ENCODE assay signal across 28 cellular contexts in genomic region chr6:84556541-84557335, GRCh38.
DNase-seq lines count a peak whose midpoint lies in the region; ATAC-seq and TF ChIP-seq lines count a peak whose summit lies in the region.
"Had no signal": no experiment of that assay in that cellular context is flagged by ENCODE, and none has a peak within 500 bp of the region (broad histone marks: within the 10 kb centered on the region; RNA-seq: fewer than 3 reads in every experiment).

No MANE protein-coding gene starts in this region.

- H3K4me1 ChIP-seq in right atrium auricular region = no peaks in the 10 kb centered on the region
- peaks cover 0 to 10% of the 10 kb centered on the region in 2 donors for H3K4me1 ChIP-seq in ascending aorta
- H3K4me1 ChIP-seq: foreskin keratinocyte, SJSA1 had no signal

- H3K4me3 ChIP-seq in right atrium auricular region = no peak overlapping the region
- peak overlapping the region; percentile 3 to 24 for H3K4me3 ChIP-seq in ascending aorta
- H3K4me3 ChIP-seq in fibroblast of pulmonary artery (replicated peaks; ENCODE audit: low read depth, low read length) = no peak overlapping the region
- H3K4me3 ChIP-seq: ovary, SJSA1, skin epidermis, upper lobe of left lung had no signal

- ATAC-seq in Right ventricle myocardium superior (ENCODE audit: poor library complexity) (peak; percentile 48), GM19463 (IDR thresholded peaks at IDR 0.05; ENCODE audit: unreplicated experiment) (no peak), HG02759 (IDR thresholded peaks at IDR 0.05; ENCODE audit: unreplicated experiment) (no peak), left colon (no peak)
- ATAC-seq: foreskin keratinocyte; stimulated activated memory B cell treated with anti-CD40 and anti-IgM and Interleukin-4, amounts not matched to agents 10 μg/mL and 1 μg/mL and 100 μg/mL, for 72 hours; T-cell had no signal

- H3K9me3 ChIP-seq in right atrium auricular region = peaks cover 0 to 3% of the 10 kb centered on the region in 2 donors
- no peaks in the 10 kb centered on the region for H3K9me3 ChIP-seq in ascending aorta
- H3K9me3 ChIP-seq: ovary, SJSA1, upper lobe of left lung had no signal

- TF ChIP-seq CTCF in right atrium auricular region (IDR thresholded peaks at IDR 0.05) = no peak
- no peak for TF ChIP-seq CTCF in ascending aorta (IDR thresholded peaks at IDR 0.05)
- TF ChIP-seq CTCF in fibroblast of pulmonary artery (IDR thresholded peaks at IDR 0.05; ENCODE audit: low read length, missing control alignments) = no peak

- H3K27me3 ChIP-seq in right atrium auricular region (no peaks in the 10 kb centered on the region), ascending aorta (no peaks in the 10 kb centered on the region)
- H3K27me3 ChIP-seq: foreskin keratinocyte, ovary, SJSA1, upper lobe of left lung had no signal

- H3K36me3 ChIP-seq in right atrium auricular region (no peaks in the 10 kb centered on the region), ascending aorta (no peaks in the 10 kb centered on the region)
- H3K36me3 ChIP-seq: ovary, SJSA1, upper lobe of left lung had no signal

- intact Hi-C loops in Right ventricle myocardium superior (cut with DNase I) (no loop called here), ascending aorta (cut with DNase I) (no loop called here), left colon (cut with DNase I, micrococcal nuclease) (no loop called here)

- H3K27ac ChIP-seq in right atrium auricular region (peak overlapping the region in 1 of 2 donors; percentile 4), ascending aorta (peak overlapping the region; percentile 63 to 68)
- H3K27ac ChIP-seq: foreskin keratinocyte, ovary, SJSA1, skin epidermis, upper lobe of left lung had no signal

- DNase-seq in Right ventricle myocardium superior (no peak), right atrium auricular region (ENCODE audit: low spot score) (no peak), ascending aorta (ENCODE audit: low spot score in 2 of 2) (no peak), fibroblast of pulmonary artery (ENCODE audit: low read depth) (peak; percentile 32), NCI-H1694 treated with DMSO at 0.1 percent for 48 hours (lab: John Stamatoyannopoulos, UW) (no peak), left colon (no peak)
- DNase-seq: activated CD4-positive, alpha-beta T cell treated with anti-CD3 and anti-CD28 coated beads for 48 hours; activated CD8-positive, alpha-beta memory T cell treated with anti-CD3 and anti-CD28 coated beads for 24 hours; activated naive CD4-positive, alpha-beta T cell treated with anti-CD3 and anti-CD28 coated beads, Interleukin-2, amount 50 U/mL, for 16 hours; activated T-cell treated with anti-CD3 and anti-CD28 coated beads for 4 hours; amniotic stem cell; Calu3; DMS79 treated with DMSO at 0.1 percent for 48 hours; effector CD4-positive, alpha-beta T cell; foreskin keratinocyte; H9; KG1; kidney glomerular epithelial cell; NCI-H2081; NCI-H526; ovary; T-cell; upper lobe of left lung had no signal

Comparison
In these comparisons a context has a peak if more than half of its experiments do, and no peak if none do; other contexts are left out.
1. H3K4me3 ChIP-seq: peak in ascending aorta (2 of 2); none in right atrium auricular region (0 of 2) and fibroblast of pulmonary artery (single experiment).